8 cellular contexts compared by ENCODE assay signal in genomic region chr17:38752119-38752929, GRCh38. TPM values are rescaled to one million over a fixed set of nuclear protein-coding genes. Genes with fewer than 3 reads are reported as not detected.
A peak's percentile ranks its signal among the peaks of the same experiment; 100 is the strongest.
DNase-seq lines count a peak whose midpoint lies in the region; ATAC-seq, FAIRE-seq and TF ChIP-seq lines count a peak whose summit lies in the region.

TSS of gene PSMB3 (plus strand) at chr17:38752741. CDS start at chr17:38752827, 86 bp downstream.

- TF ChIP-seq CTCF in OCI-LY3 (IDR thresholded peaks at IDR 0.05; ENCODE audit: low read depth, low read length) (no peak), endothelial cell of umbilical vein (IDR thresholded peaks at IDR 0.05; ENCODE audit: extremely low read depth in 1 of 2, insufficient read depth in 1 of 2, low read depth in 1 of 2, low read length in 2 of 2) (no peak)

- H2AFZ ChIP-seq in OCI-LY3 (ENCODE audit: low read depth, low read length) = peak within 1 kb of the TSS; percentile 5; the same call in 1 of the 2 replicates
- peak within 1 kb of the TSS; percentile 81 for H2AFZ ChIP-seq in endothelial cell of umbilical vein (ENCODE audit: low read depth, low read length)

- POLR2A ChIA-PET in endothelial cell of umbilical vein (lab: Charles Lee) = interaction anchor here (0.7 to 1.2 kb wide), 3 partner anchors 12 to 117 kb away, joined by 3 to 5 read pairs (median 3); partner anchors contain the start of gene LASP1

- DNase-seq in DMS 273 (lab: John Stamatoyannopoulos, UW; ENCODE audit: unreplicated experiment) (peak; percentile 100), HuH-7.5 (ENCODE audit: low spot score) (peak; percentile 82), endothelial cell of umbilical vein (ENCODE audit: low read depth, low spot score) (peak; percentile 99), midbrain (lab: John Stamatoyannopoulos, UW) (peak; percentile 99)
- peak; percentile 95 for DNase-seq in activated CD8-positive, alpha-beta memory T cell treated with anti-CD3 and anti-CD28 coated beads, Interleukin-2, amount 50 U/mL, for 48 hours
- DNase-seq in stimulated activated CD8-positive, alpha-beta memory T cell treated with anti-CD3 and anti-CD28 coated beads, Interleukin-15, amount 100 ng/mL, for 48 hours (ENCODE audit: low read depth in 2 of 2) = peak; percentile 97 to 98

- H3K9ac ChIP-seq in OCI-LY3 (ENCODE audit: low read length) (peak within 1 kb of the TSS; percentile 90), endothelial cell of umbilical vein (replicated peaks; ENCODE audit: extremely low read depth, insufficient read depth, low read length) (peak within 1 kb of the TSS; percentile 88)

- H3K27ac ChIP-seq in OCI-LY3 (ENCODE audit: low read length) = peak within 1 kb of the TSS; percentile 83
- peak within 1 kb of the TSS; percentile 40 for H3K27ac ChIP-seq in endothelial cell of umbilical vein (ENCODE audit: insufficient read depth, low read depth, low read length)

- intact Hi-C loops in endothelial cell of umbilical vein (cut with micrococcal nuclease) = loop anchor here (2.0 to 5.0 kb wide), 4 partner anchors 38 to 400 kb away; partner anchors contain the start of genes CWC25, FBXO47 and PLXDC1

- dilution Hi-C loops in endothelial cell of umbilical vein (cut with MboI; ENCODE audit: extremely low pct_ligation_motif_present, low sequenced_read_pairs) = no loop called here

- no peaks in the 10 kb centered on the region for H3K9me1 ChIP-seq in endothelial cell of umbilical vein (replicated peaks; ENCODE audit: control insufficient read depth, extremely low read depth, insufficient read depth, low read length)

- peak within 1 kb of the TSS; percentile 79 for H3K4me3 ChIP-seq in OCI-LY3 (ENCODE audit: low read length)
- H3K4me3 ChIP-seq in endothelial cell of umbilical vein (replicated peaks in 1 of 3; ENCODE audit: insufficient read depth in 1 of 3, low read depth in 1 of 3, low read length in 3 of 3) = peak within 1 kb of the TSS; percentile 59 to 82 (median 73)

- BruUV-seq in endothelial cell of umbilical vein (replicated peaks; lab: Mats Ljungman, UMichigan) = TSS peak; percentile 42

- peaks cover 30% of the 10 kb centered on the region for H3K79me2 ChIP-seq in OCI-LY3 (ENCODE audit: low read length)
- peaks cover 31% of the 10 kb centered on the region for H3K79me2 ChIP-seq in endothelial cell of umbilical vein (ENCODE audit: control insufficient read depth, insufficient read depth, low read length)

- peak; percentile 3 for TF ChIP-seq POLR2A in endothelial cell of umbilical vein (IDR thresholded peaks at IDR 0.05; ENCODE audit: low read depth, low read length)

- FAIRE-seq in endothelial cell of umbilical vein (lab: Jason Lieb, UNC) = no peak

- H4K20me1 ChIP-seq in OCI-LY3 (ENCODE audit: insufficient read depth, low read length) (no peaks in the 10 kb centered on the region), endothelial cell of umbilical vein (replicated peaks; ENCODE audit: control insufficient read depth, extremely low read depth, insufficient read depth, low read length) (no peaks in the 10 kb centered on the region)

- peaks cover 22% of the 10 kb centered on the region for H3K36me3 ChIP-seq in OCI-LY3 (replicated peaks; ENCODE audit: low read depth, low read length)
- peaks cover 10 to 12% of the 10 kb centered on the region in 2 experiments for H3K36me3 ChIP-seq in endothelial cell of umbilical vein (ENCODE audit: control insufficient read depth in 2 of 2, extremely low read depth in 1 of 2, insufficient read depth in 2 of 2, low read length in 2 of 2)

- H3K4me1 ChIP-seq in OCI-LY3 (ENCODE audit: low read length) = peaks cover 23% of the 10 kb centered on the region
- peaks cover 34% of the 10 kb centered on the region for H3K4me1 ChIP-seq in endothelial cell of umbilical vein (ENCODE audit: control insufficient read depth, extremely low read depth, insufficient read depth, low read length)

- peak within 1 kb of the TSS; percentile 99 for H3K4me2 ChIP-seq in OCI-LY3 (ENCODE audit: low read length)
- peak within 1 kb of the TSS; percentile 88 for H3K4me2 ChIP-seq in endothelial cell of umbilical vein (ENCODE audit: insufficient read depth, low read length)

- peak; percentile 91 for ATAC-seq in GM21528 (IDR thresholded peaks at IDR 0.05; ENCODE audit: low FRiP score, unreplicated experiment)

- CTCF ChIA-PET in endothelial cell of umbilical vein (lab: Charles Lee) = interaction anchor here (0.7 to 2.4 kb wide), 6 partner anchors 10 to 231 kb away, joined by 3 to 8 read pairs (median 5); partner anchors contain the start of gene LASP1

- H3K27me3 ChIP-seq in OCI-LY3 (ENCODE audit: low read depth, low read length) (no peaks in the 10 kb centered on the region), endothelial cell of umbilical vein (ENCODE audit: control insufficient read depth in 2 of 2, insufficient read depth in 2 of 2, low read length in 2 of 2) (no peaks in the 10 kb centered on the region)

- H3K9me3 ChIP-seq in OCI-LY3 (ENCODE audit: insufficient read depth, low read length) = no peaks in the 10 kb centered on the region
- H3K9me3 ChIP-seq in endothelial cell of umbilical vein (replicated peaks; ENCODE audit: control insufficient read depth, insufficient read depth, low read length) = no peaks in the 10 kb centered on the region

TF ChIP-seq in endothelial cell of umbilical vein, 7 proteins besides CTCF, POLR2A, EP300 and RAD21:
- TF ChIP-seq FOS (IDR thresholded peaks at IDR 0.05; ENCODE audit: borderline replicate concordance, insufficient read depth, low read length) (no peak), EZH2 (IDR thresholded peaks at IDR 0.05; ENCODE audit: borderline replicate concordance, low read depth, low read length, severe bottlenecking) (no peak), GATA2 (IDR thresholded peaks at IDR 0.05; ENCODE audit: insufficient read depth, insufficient read length, low read depth, low read length) (no peak), JUN (IDR thresholded peaks at IDR 0.05; ENCODE audit: borderline replicate concordance, insufficient read depth, insufficient read length, low read depth) (no peak), POLR2AphosphoS5 (IDR thresholded peaks at IDR 0.05; ENCODE audit: insufficient read depth, low read depth, low read length) (peak; percentile 41), MAX (IDR thresholded peaks at IDR 0.05; ENCODE audit: insufficient read depth, insufficient read length) (peak; percentile 90), MYC (IDR thresholded peaks at IDR 0.05; ENCODE audit: low read depth, low read length) (peak; percentile 97)

RNA-seq across cellular contexts. Expression of gene PSMB3, which starts in this region (rescaled TPM):
- total RNA-seq in endothelial cell of umbilical vein = 213 and 227 TPM in 2 replicates
- polyA plus RNA-seq in endothelial cell of umbilical vein = 685 and 705 TPM in 2 replicates
- polyA plus RNA-seq in endothelial cell of umbilical vein (2011; cell fraction: cytosol; rRNA removed) = 539 and 649 TPM in 2 replicates
- 229 and 250 TPM in 2 replicates for polyA plus RNA-seq in endothelial cell of umbilical vein (2011; cell fraction: nucleus; rRNA removed)
- polyA plus RNA-seq in endothelial cell of umbilical vein (2012) = 242 and 303 TPM in 2 replicates
- 271 and 276 TPM in 2 replicates for polyA minus RNA-seq in endothelial cell of umbilical vein
- 192 TPM for polyA minus RNA-seq in endothelial cell of umbilical vein (2011; cell fraction: cytosol; rRNA and poly(A)+ RNA removed)
- polyA minus RNA-seq in endothelial cell of umbilical vein (2011; cell fraction: nucleus; rRNA and poly(A)+ RNA removed) = 33.6 and 42.4 TPM in 2 replicates

Comparison
In these comparisons a context has a peak if more than half of its experiments do, and no peak if none do; other contexts are left out.
1. Peak in every context shown above with its lines: DNase-seq, ATAC-seq, H3K4me3 ChIP-seq and H3K27ac ChIP-seq.